In genomic region chr5:58462154-58462553, GRCh38 we compare ENCODE assay signal across 10 cellular contexts. TPM values are rescaled to one million over a fixed set of nuclear protein-coding genes. Genes with fewer than 3 reads are reported as not detected.
DNase-seq lines count a peak whose midpoint lies in the region; ATAC-seq, FAIRE-seq and TF ChIP-seq lines count a peak whose summit lies in the region.
"Had no signal": no experiment of that assay in that cellular context is flagged by ENCODE, and none has a peak within 500 bp of the region (broad histone marks: within the 10 kb centered on the region; RNA-seq: fewer than 3 reads in every experiment).

No MANE protein-coding gene starts in this region.

- 83% methylated on average over 3 of the region's 3 CpGs; no CpG with 5 or more reads in 1 of the 2 experiments for WGBS in H1 (ENCODE audit: extremely low coverage in 1 of 2, insufficient coverage in 1 of 2, insufficient read length in 1 of 2, insufficient replicate concordance in 2 of 2, low coverage in 1 of 2, low lambda C conversion rate in 2 of 2, missing lambda C conversion rate in 1 of 2), 2 experiments
- 51 to 69% methylated on average over 3 of the region's 3 CpGs for WGBS in gastroesophageal sphincter (ENCODE audit: low coverage in 1 of 2), 2 donors

- no peak overlapping the region for H4K91ac ChIP-seq in H1 (replicated peaks; ENCODE audit: insufficient read length, low read length)

- TF ChIP-seq POLR2A in H1 (IDR thresholded peaks at IDR 0.05; ENCODE audit: control extremely low read depth in 1 of 2, low read depth in 2 of 2, low read length in 2 of 2) (no peak), gastroesophageal sphincter (IDR thresholded peaks at IDR 0.05) (no peak)

- H3K27me3 ChIP-seq in H7 (ENCODE audit: control insufficient read depth, insufficient read depth, low read length): no peaks in the 10 kb centered on the region
- peaks cover 0 to 3% (median 2%) of the 10 kb centered on the region in 4 experiments; a peak in 3 of 7 replicates for H3K27me3 ChIP-seq in H1 (replicated peaks in 1 of 4; ENCODE audit: control insufficient read depth in 3 of 4, extremely low read depth in 1 of 4, insufficient read depth in 3 of 4, low read length in 3 of 4)
- H3K27me3 ChIP-seq in gastroesophageal sphincter: no peaks in the 10 kb centered on the region

- H3K23ac ChIP-seq in H1 (ENCODE audit: insufficient read length): no peak overlapping the region

- no peaks in the 10 kb centered on the region for H3K9me3 ChIP-seq in H1 (ENCODE audit: insufficient read depth in 2 of 2, low read depth in 1 of 2, low read length in 1 of 2)
- no peaks in the 10 kb centered on the region for H3K9me3 ChIP-seq in gastroesophageal sphincter

- no peak overlapping the region for H4K8ac ChIP-seq in H1 (ENCODE audit: extremely low read depth, insufficient read depth, low read length)

- TF ChIP-seq RAD21 in H1 (IDR thresholded peaks at IDR 0.05 in 1 of 2, conservative IDR thresholded peaks at IDR 0.05 in 1 of 2; ENCODE audit: low read depth in 2 of 2, low read length in 2 of 2): no peak

- DNase-seq in H7 (peak; percentile 3), NOMO-1 treated with DMSO at 0.1 percent for 48 hours (lab: John Stamatoyannopoulos, UW; ENCODE audit: unreplicated experiment) (peak; percentile 98), H1 (ENCODE audit: low read depth in 1 of 2, low spot score in 2 of 2) (no peak), osteocyte (ENCODE audit: extremely low spot score, unreplicated experiment) (no peak), NCI-H524 treated with DMSO at 0.1 percent for 48 hours (lab: John Stamatoyannopoulos, UW) (no peak)
- DNase-seq: glutamatergic neuron had no signal

- H3K18ac ChIP-seq in H1 (ENCODE audit: extremely low read depth, low read length): no peak overlapping the region

- ATAC-seq in GM18873 (IDR thresholded peaks at IDR 0.05; ENCODE audit: low FRiP score, unreplicated experiment) (no peak), gastroesophageal sphincter (no peak)

- no peak overlapping the region for H4K5ac ChIP-seq in H1 (ENCODE audit: insufficient read length, low read depth, low read length)

- H3K27ac ChIP-seq in H1 (ENCODE audit: low read depth, low read length): peak overlapping the region; percentile 2; the same call in 1 of the 2 replicates
- H3K27ac ChIP-seq in gastroesophageal sphincter: peak overlapping the region in 1 of 4 donors; percentile 11

- no peak overlapping the region for H3K4ac ChIP-seq in H1 (replicated peaks; ENCODE audit: insufficient read length, low read depth, low read length)

- H3K4me2 ChIP-seq in H1 (ENCODE audit: insufficient read depth in 1 of 2, low read depth in 2 of 2, low read length in 2 of 2): no peak overlapping the region

- no peaks in the 10 kb centered on the region for H3K27me3 Mint-ChIP-seq in osteocyte (ENCODE audit: unreplicated experiment)

- H3K79me2 ChIP-seq in H1 (ENCODE audit: control insufficient read depth in 1 of 2, insufficient read depth in 2 of 2, low read length in 2 of 2): 0 out of 4 replicates have a peak, but pooled peaks cover 0 to 2% of the 10 kb centered on the region in 2 experiments

- peaks cover 2 to 7% (median 4%) of the 10 kb centered on the region in 4 experiments; a peak in 6 of 7 replicates for H3K4me1 ChIP-seq in H1 (replicated peaks in 1 of 4; ENCODE audit: control insufficient read depth in 3 of 4, insufficient read depth in 4 of 4, low read length in 3 of 4)
- peaks cover 0 to 24% (median 0%) of the 10 kb centered on the region in 3 donors for H3K4me1 ChIP-seq in gastroesophageal sphincter

- TF ChIP-seq EP300 in H1 (IDR thresholded peaks at IDR 0.05; ENCODE audit: borderline replicate concordance in 1 of 2, low read depth in 2 of 2, low read length in 2 of 2) (no peak), gastroesophageal sphincter (IDR thresholded peaks at IDR 0.05) (no peak)

- H3K79me1 ChIP-seq in H1 (ENCODE audit: low read depth, low read length): no peaks in the 10 kb centered on the region

- TF ChIP-seq CTCF in H1 (IDR thresholded peaks at IDR 0.05; ENCODE audit: control extremely low read depth in 1 of 3, insufficient read depth in 1 of 3, low read depth in 1 of 3, low read length in 3 of 3) (no peak), osteocyte (IDR thresholded peaks at IDR 0.05) (no peak), gastroesophageal sphincter (IDR thresholded peaks at IDR 0.05) (no peak)

- H3K4me3 ChIP-seq in H7 (ENCODE audit: insufficient read depth, low read depth, low read length): no peak overlapping the region
- H3K4me3 ChIP-seq in H1 (ENCODE audit: extremely low read depth in 1 of 4, insufficient read depth in 2 of 4, low read depth in 3 of 4, low read length in 4 of 4): no peak overlapping the region
- H3K4me3 ChIP-seq in gastroesophageal sphincter: no peak overlapping the region
- H3K4me3 ChIP-seq: skin epidermis had no signal

- H3K36me3 ChIP-seq in H7 (replicated peaks; ENCODE audit: control insufficient read depth, insufficient read depth, low read length) (peaks cover 2% of the 10 kb centered on the region), H1 (ENCODE audit: control insufficient read depth in 2 of 4, insufficient read depth in 4 of 4, low read length in 3 of 4) (peaks cover 0 to 6% (median 0%) of the 10 kb centered on the region in 4 experiments; a peak in 3 of 8 replicates), gastroesophageal sphincter (no peaks in the 10 kb centered on the region)

- no peak overlapping the region for H2AK5ac ChIP-seq in H1 (ENCODE audit: low read depth, low read length)

- peak overlapping the region; percentile 54 for H3K27ac Mint-ChIP-seq in osteocyte (ENCODE audit: unreplicated experiment)

- no peak overlapping the region for H3K4me3 Mint-ChIP-seq in osteocyte (ENCODE audit: unreplicated experiment)

- H3K14ac ChIP-seq in H1 (ENCODE audit: insufficient read length): no peak overlapping the region

- peak overlapping the region; percentile 63; the same call in 1 of the 2 replicates for H2BK5ac ChIP-seq in H1 (ENCODE audit: low read depth, low read length)

- 0 out of 2 replicates have a peak overlapping the region, but pooled peaks have one; percentile 11 for H2AFZ ChIP-seq in H1 (ENCODE audit: low read length)

- POLR2A ChIA-PET in H1 (lab: Charles Lee; ENCODE audit: partially characterized antibody): no interaction called here

- H2BK20ac ChIP-seq in H1 (ENCODE audit: low read length): peak overlapping the region; percentile 48; the same call in 1 of the 2 replicates

- no peak overlapping the region for H2BK15ac ChIP-seq in H1 (ENCODE audit: low read length)

- H2BK12ac ChIP-seq in H1 (ENCODE audit: low read depth, low read length): no peak overlapping the region

- CTCF ChIA-PET in H1 (lab: Charles Lee; ENCODE audit: partially characterized antibody): interaction anchor here (0.6 to 4.4 kb wide), 16 partner anchors 12 to 1162 kb away, joined by 3 to 86 read pairs (median 4); no protein-coding TSS in a partner anchor

- H3K36me3 Mint-ChIP-seq in osteocyte (ENCODE audit: unreplicated experiment): peaks cover 12% of the 10 kb centered on the region

- peak overlapping the region; percentile 7 for H2BK120ac ChIP-seq in H1 (replicated peaks; ENCODE audit: low read depth, low read length)

- no peaks in the 10 kb centered on the region for H3K9me3 Mint-ChIP-seq in osteocyte (ENCODE audit: unreplicated experiment)

- no peaks in the 10 kb centered on the region; the same call in 1 of the 2 replicates for H3K23me2 ChIP-seq in H1 (ENCODE audit: low read depth, low read length)

- no peak overlapping the region for H3K56ac ChIP-seq in H1 (replicated peaks; ENCODE audit: insufficient read length, low read depth, low read length)

- H3K9ac ChIP-seq in H1 (replicated peaks in 1 of 4; ENCODE audit: extremely low read depth in 1 of 4, low read depth in 3 of 4, low read length in 3 of 4): no peak overlapping the region

- peaks cover 31% of the 10 kb centered on the region for H3K4me1 Mint-ChIP-seq in osteocyte (ENCODE audit: unreplicated experiment)

- FAIRE-seq in H1 (lab: Jason Lieb, UNC): no peak
- FAIRE-seq: GM12892 had no signal

- peaks cover 0 to 2% of the 10 kb centered on the region in 2 experiments for H4K20me1 ChIP-seq in H1 (replicated peaks in 1 of 2; ENCODE audit: control insufficient read depth in 1 of 2, insufficient read depth in 2 of 2, low read length in 2 of 2)

TF ChIP-seq in H1, 55 proteins besides CTCF, POLR2A, EP300 and RAD21 (continues in another document):
- TF ChIP-seq POLR2AphosphoS5 (IDR thresholded peaks at IDR 0.05; ENCODE audit: low read depth, low read length): no peak
- no peak for TF ChIP-seq TBP (IDR thresholded peaks at IDR 0.05; ENCODE audit: low read depth, low read length)

RNA-seq across cellular contexts. Expression of gene PLK2, which starts 2.3 kb away (rescaled TPM):
- 7.1 and 7.7 TPM in 2 replicates for total RNA-seq in H7 (2014; rRNA removed; shearing (Covaris generic))
- total RNA-seq in H1 (2021; fragmentation: NEBNext Ultra II Directional; extraction: Animal tissue kit (Norgen Biotek cat#: 25700)): 19.8 and 20.6 TPM in 2 replicates
- 5.8 and 10.8 TPM in 2 replicates for polyA plus RNA-seq in H1 (2011; rRNA removed)
- polyA plus RNA-seq in H1 (2011; cell fraction: cytosol; rRNA removed): 10.1 TPM
- 21.0 TPM for polyA plus RNA-seq in H1 (2011; cell fraction: nucleus; rRNA removed)
- polyA plus RNA-seq in H1 (2012, experiment 1 of 2): 9.8 to 20.1 TPM (median 15.1 TPM) in 4 replicates
- polyA plus RNA-seq in H1 (2012, experiment 2 of 2): 3.6 TPM
- polyA plus RNA-seq in H1 (2013, experiment 1 of 2): 18.8 TPM
- polyA plus RNA-seq in H1 (2013, experiment 2 of 2): 17.6 TPM
- 21.7 and 23.1 TPM in 2 replicates for polyA minus RNA-seq in H1 (2011; rRNA and poly(A)+ RNA removed)
- 22.5 TPM for polyA minus RNA-seq in H1 (2011; cell fraction: cytosol; rRNA and poly(A)+ RNA removed)
- 100 TPM for polyA minus RNA-seq in H1 (2011; cell fraction: nucleus; rRNA and poly(A)+ RNA removed)
- total RNA-seq in osteocyte (58.2 and 73.3 TPM in 2 replicates), gastroesophageal sphincter (10 to 100 TPM; 18.2 to 61.4 (median 36.4) TPM)

RNA-seq across cellular contexts. Expression of gene GAPT, which starts 29.1 kb away (rescaled TPM):
- total RNA-seq in H7 (2014; rRNA removed; shearing (Covaris generic)): not detected in 2 replicates
- total RNA-seq in H1 (2021; fragmentation: NEBNext Ultra II Directional; extraction: Animal tissue kit (Norgen Biotek cat#: 25700)): not detected in 2 replicates
- not detected in 2 replicates for polyA plus RNA-seq in H1 (2011; rRNA removed)
- not detected for polyA plus RNA-seq in H1 (2011; cell fraction: cytosol; rRNA removed)
- not detected for polyA plus RNA-seq in H1 (2011; cell fraction: nucleus; rRNA removed)
- polyA plus RNA-seq in H1 (2012, experiment 1 of 2): not detected in 4 replicates
- not detected for polyA plus RNA-seq in H1 (2012, experiment 2 of 2)
- not detected for polyA plus RNA-seq in H1 (2013, experiment 1 of 2)
- polyA plus RNA-seq in H1 (2013, experiment 2 of 2): 0.04 TPM
- not detected in 2 replicates for polyA minus RNA-seq in H1 (2011; rRNA and poly(A)+ RNA removed)
- not detected for polyA minus RNA-seq in H1 (2011; cell fraction: cytosol; rRNA and poly(A)+ RNA removed)
- not detected for polyA minus RNA-seq in H1 (2011; cell fraction: nucleus; rRNA and poly(A)+ RNA removed)
- total RNA-seq in osteocyte: not detected in 2 replicates
- total RNA-seq in gastroesophageal sphincter: 1 to 10 TPM in 2 of 4 donors, under 1 TPM in 1, not detected in 1; 0.50 to 2.4 (median 2.2) TPM

Comparison
In these comparisons a context has a peak if more than half of its experiments do, and no peak if none do; other contexts are left out.
1. DNase-seq: peak in H7 (single experiment) and NOMO-1 treated with DMSO at 0.1 percent for 48 hours (single experiment); none in H1 (0 of 2), osteocyte (single experiment) and NCI-H524 treated with DMSO at 0.1 percent for 48 hours (single experiment).